8 cellular contexts compared by ENCODE assay signal in the genomic region with DNA sequence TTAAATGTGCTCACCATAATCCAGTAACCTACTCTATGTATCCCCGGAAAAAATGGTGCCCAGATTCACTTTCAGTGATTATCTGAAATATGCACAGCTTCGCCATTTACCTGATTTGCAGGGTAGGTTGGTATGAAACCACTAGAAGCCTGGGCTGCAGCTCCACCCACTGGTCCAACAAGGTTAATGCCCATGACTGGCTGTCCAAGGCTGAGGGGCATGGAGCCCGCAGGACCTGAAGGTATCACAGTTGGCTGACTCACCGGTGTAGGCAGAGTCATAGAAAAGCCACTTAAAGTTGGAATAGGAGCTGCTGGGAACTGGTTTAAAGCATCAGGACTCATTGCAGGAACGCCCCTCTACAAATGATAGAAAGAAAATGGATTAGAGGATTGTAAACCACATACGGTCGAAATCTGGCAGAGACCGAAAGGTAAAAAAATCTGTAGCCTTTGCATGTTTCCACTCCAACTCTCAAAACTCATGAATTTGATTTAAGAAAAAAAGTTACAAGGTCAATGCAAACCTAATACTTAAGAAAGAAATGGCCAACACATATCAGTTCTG. TPM values are rescaled to one million over a fixed set of nuclear protein-coding genes. Genes with fewer than 3 reads are reported as not detected.
DNase-seq lines count a peak whose midpoint lies in the region; ATAC-seq, FAIRE-seq and TF ChIP-seq lines count a peak whose summit lies in the region.

No MANE protein-coding gene starts in this region.

- no peak overlapping the region for H3K4me3 Mint-ChIP-seq in activated T-cell treated with anti-CD3 and anti-CD28 coated beads, Interleukin-2, amount 50 U/mL, for 72 hours

- intact Hi-C loops in A673 (cut with micrococcal nuclease; ENCODE audit: unreplicated experiment) (no loop called here), head of caudate nucleus (cut with DNase I) (no loop called here)

- no peak overlapping the region for H3K27ac Mint-ChIP-seq in activated T-cell treated with anti-CD3 and anti-CD28 coated beads, Interleukin-2, amount 50 U/mL, for 72 hours

- H3K9me3 ChIP-seq in A673 (ENCODE audit: low read depth, low read length, poor library complexity, severe bottlenecking) (no peaks in the 10 kb centered on the region), small intestine (ENCODE audit: control insufficient read depth, low read depth) (no peaks in the 10 kb centered on the region)

- H3K27ac ChIP-seq in A673 (ENCODE audit: low read depth, low read length, poor library complexity, severe bottlenecking) (no peak overlapping the region), small intestine (ENCODE audit: low read depth in 1 of 2, low read length in 1 of 2) (no peak overlapping the region)

- H3K9me3 Mint-ChIP-seq in activated T-cell treated with anti-CD3 and anti-CD28 coated beads, Interleukin-2, amount 50 U/mL, for 72 hours = peaks cover 0 to 6% of the 10 kb centered on the region in 2 donors

- H3K4me3 ChIP-seq in A673 (ENCODE audit: low read depth, low read length, poor library complexity, severe bottlenecking) = no peak overlapping the region
- no peak overlapping the region for H3K4me3 ChIP-seq in small intestine (ENCODE audit: low read depth in 1 of 2, low read length in 2 of 2)

- DNase-seq in A673 (ENCODE audit: low spot score) (peak; percentile 4), GM10266 (ENCODE audit: extremely low spot score) (peak; percentile 42), NCI-H226 (peak; percentile 74), head of caudate nucleus (peak in 32 of 42 donors; percentile 6 to 63 (median 28)), small intestine (peak; percentile 25)
- peak; percentile 21 to 35 for DNase-seq in activated T-cell treated with anti-CD3 and anti-CD28 coated beads, Interleukin-2, amount 50 U/mL, for 72 hours

- no peak for FAIRE-seq in small intestine (lab: Jason Lieb, UNC)

- H3K36me3 Mint-ChIP-seq in activated T-cell treated with anti-CD3 and anti-CD28 coated beads, Interleukin-2, amount 50 U/mL, for 72 hours (ENCODE audit: insufficient read depth in 2 of 2) = peaks cover 21 to 35% of the 10 kb centered on the region in 2 donors

- no peaks in the 10 kb centered on the region for H3K4me1 ChIP-seq in A673 (ENCODE audit: insufficient read depth, low read length, poor library complexity, severe bottlenecking)
- no peaks in the 10 kb centered on the region for H3K4me1 ChIP-seq in small intestine (ENCODE audit: control insufficient read depth in 2 of 2, insufficient read depth in 1 of 2, low read depth in 1 of 2, low read length in 1 of 2)

- ATAC-seq in activated T-cell treated with anti-CD3 and anti-CD28 coated beads, Interleukin-2, amount 50 U/mL, for 72 hours (replicated peaks in 1 of 2) = peak; percentile 41 to 43
- no peak for ATAC-seq in GM19467 (IDR thresholded peaks at IDR 0.05; ENCODE audit: unreplicated experiment)
- no peak for ATAC-seq in HG03280 (IDR thresholded peaks at IDR 0.05; ENCODE audit: unreplicated experiment)

- H3K36me3 ChIP-seq in A673 (ENCODE audit: insufficient read depth, low read length, poor library complexity, severe bottlenecking) = peaks cover 11% of the 10 kb centered on the region
- H3K36me3 ChIP-seq in small intestine (ENCODE audit: control insufficient read depth in 2 of 2, insufficient read depth in 2 of 2, low read length in 2 of 2) = peaks cover 11 to 19% of the 10 kb centered on the region in 2 donors

- TF ChIP-seq CTCF in A673 (conservative IDR thresholded peaks at IDR 0.05; ENCODE audit: low read depth, low read length) = peak; percentile 43
- TF ChIP-seq CTCF in GM10266 (IDR thresholded peaks at IDR 0.05; ENCODE audit: control insufficient read depth, insufficient read depth, low read depth, missing control alignments) = peak; percentile 41

- H3K27me3 ChIP-seq in A673 (replicated peaks; ENCODE audit: insufficient read depth, low read depth, low read length, poor library complexity) (no peaks in the 10 kb centered on the region), small intestine (ENCODE audit: control insufficient read depth in 2 of 2, insufficient read depth in 2 of 2, low read length in 2 of 2) (no peaks in the 10 kb centered on the region)

- CTCF ChIA-PET in A673 (lab: Charles Lee) = no interaction called here

- 93 to 95% (median 95%) methylated on average over 8 of the region's 8 CpGs for WGBS in small intestine, 3 donors

- BruUV-seq in A673 (replicated peaks; lab: Mats Ljungman, UMichigan) = no TSS peak

- no peaks in the 10 kb centered on the region for H3K4me1 Mint-ChIP-seq in activated T-cell treated with anti-CD3 and anti-CD28 coated beads, Interleukin-2, amount 50 U/mL, for 72 hours (ENCODE audit: low read depth)

- POLR2A ChIA-PET in A673 (lab: Charles Lee; ENCODE audit: low non-redundant PET) = no interaction called here

- no peaks in the 10 kb centered on the region for H3K27me3 Mint-ChIP-seq in activated T-cell treated with anti-CD3 and anti-CD28 coated beads, Interleukin-2, amount 50 U/mL, for 72 hours (ENCODE audit: low read depth)

RNA-seq across cellular contexts. Expression of a gene that starts 38.6 kb away (rescaled TPM):
- 21.3 and 22.5 TPM in 2 replicates for total RNA-seq in A673 (2021)
- 10 to 100 TPM; 63.2 to 69.5 TPM for total RNA-seq in activated T-cell treated with anti-CD3 and anti-CD28 coated beads, Interleukin-2, amount 50 U/mL, for 72 hours
- polyA plus RNA-seq in small intestine = 1 to 10 TPM; 7.6 to 9.7 (median 8.7) TPM

Comparison
In these comparisons a context has a peak if more than half of its experiments do, and no peak if none do; other contexts are left out.
1. DNase-seq: peak in every context shown above with its lines; median percentile 74 in NCI-H226; 42 in GM10266; 28 in head of caudate nucleus; 28 in activated T-cell treated with anti-CD3 and anti-CD28 coated beads, Interleukin-2, amount 50 U/mL, for 72 hours; 25 in small intestine; 4 in A673.
2. ATAC-seq: peak in activated T-cell treated with anti-CD3 and anti-CD28 coated beads, Interleukin-2, amount 50 U/mL, for 72 hours (2 of 2); none in GM19467 (single experiment) and HG03280 (single experiment).